ENCODE assay signal across 8 cellular contexts in the genomic region with DNA sequence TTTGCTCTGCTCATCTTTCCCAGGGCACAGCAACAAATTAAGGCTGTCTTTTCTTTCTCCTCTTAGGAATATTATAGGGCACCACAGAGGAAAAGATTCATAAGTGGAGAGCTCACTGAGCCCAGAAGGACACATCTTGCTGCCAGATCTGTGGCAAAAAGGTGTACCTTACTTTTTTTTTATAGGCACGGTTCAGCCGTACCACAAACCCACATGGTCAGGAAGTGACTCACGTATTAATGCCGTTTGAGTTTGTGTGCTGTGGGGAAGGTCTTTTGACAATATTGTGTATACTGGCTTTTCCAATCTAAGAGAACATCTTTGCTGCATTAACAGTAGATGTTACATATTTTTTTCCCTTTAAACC. TPM values are rescaled to one million over a fixed set of nuclear protein-coding genes. Genes with fewer than 3 reads are reported as not detected.
DNase-seq lines count a peak whose midpoint lies in the region; ATAC-seq and TF ChIP-seq lines count a peak whose summit lies in the region.

No MANE protein-coding gene starts in this region.

- in situ Hi-C loops in HAP-1 (cut with MboI; ENCODE audit: low sequenced_read_pairs), result no loop called here

- no peak for TF ChIP-seq CTCF in colonic mucosa (IDR thresholded peaks at IDR 0.05)

- H3K4me3 ChIP-seq in colonic mucosa (no peak overlapping the region), HAP-1 (no peak overlapping the region)

- H3K4me1 ChIP-seq in colonic mucosa (peaks cover 7% of the 10 kb centered on the region), HAP-1 (no peaks in the 10 kb centered on the region)

- H3K27me3 ChIP-seq in colonic mucosa (no peaks in the 10 kb centered on the region), HAP-1 (ENCODE audit: low read depth) (no peaks in the 10 kb centered on the region)

- DNase-seq in EH (ENCODE audit: low read depth), result peak; percentile 65
- peak in 3 of 5 experiments; percentile 46 to 94 (median 79) for DNase-seq in T-helper 2 cell
- DNase-seq in colonic mucosa, result peak; percentile 40
- no peak for DNase-seq in sciatic nerve (ENCODE audit: low spot score)
- DNase-seq in HAP-1 (ENCODE audit: low spot score in 2 of 2), result no peak
- DNase-seq in NCI-H1436 treated with DMSO at 0.1 percent for 48 hours (lab: John Stamatoyannopoulos, UW), result no peak

- peak overlapping the region; percentile 76 for H3K27ac ChIP-seq in colonic mucosa

- H3K36me3 ChIP-seq in colonic mucosa (no peaks in the 10 kb centered on the region), HAP-1 (replicated peaks) (no peaks in the 10 kb centered on the region)

- H3K9me3 ChIP-seq in colonic mucosa, result no peaks in the 10 kb centered on the region
- H3K9me3 ChIP-seq in HAP-1, result peaks cover 6% of the 10 kb centered on the region

- peak overlapping the region in 1 of 2 donors; percentile 69 for H3K9ac ChIP-seq in colonic mucosa (ENCODE audit: low read depth in 2 of 2, low read length in 2 of 2)

- intact Hi-C loops in colonic mucosa (cut with DNase I), result no loop called here
- intact Hi-C loops in sciatic nerve (cut with DNase I), result no loop called here

- ATAC-seq in GM21367 (IDR thresholded peaks at IDR 0.05; ENCODE audit: unreplicated experiment), result peak; percentile 50
- ATAC-seq in HG03575 (IDR thresholded peaks at IDR 0.05; ENCODE audit: extremely low read depth, insufficient number of reproducible peaks, low FRiP score, unreplicated experiment), result peak; percentile 12
- peak; percentile 32 for ATAC-seq in sciatic nerve

RNA-seq across cellular contexts. Expression of a gene that starts 28.4 kb away (rescaled TPM):
- total RNA-seq in colonic mucosa (10 to 100 TPM; 65.8 to 87.8 TPM), sciatic nerve (24.3 TPM)

RNA-seq across cellular contexts. Expression of a gene that starts 29.8 kb away (rescaled TPM):
- 1 to 10 TPM; 6.2 to 9.5 TPM for total RNA-seq in colonic mucosa
- 38.7 TPM for total RNA-seq in sciatic nerve

Comparison
In these comparisons a context has a peak if more than half of its experiments do, and no peak if none do; other contexts are left out.
1. DNase-seq: peak in EH (single experiment), T-helper 2 cell (3 of 5) and colonic mucosa (single experiment); none in sciatic nerve (single experiment), HAP-1 (0 of 2) and NCI-H1436 treated with DMSO at 0.1 percent for 48 hours (single experiment).
2. Peak in every context shown above with its lines, with median percentiles within 50 percentile points of each other: ATAC-seq.